Comparison of ENCODE assay signal across 23 cellular contexts in the genomic region with DNA sequence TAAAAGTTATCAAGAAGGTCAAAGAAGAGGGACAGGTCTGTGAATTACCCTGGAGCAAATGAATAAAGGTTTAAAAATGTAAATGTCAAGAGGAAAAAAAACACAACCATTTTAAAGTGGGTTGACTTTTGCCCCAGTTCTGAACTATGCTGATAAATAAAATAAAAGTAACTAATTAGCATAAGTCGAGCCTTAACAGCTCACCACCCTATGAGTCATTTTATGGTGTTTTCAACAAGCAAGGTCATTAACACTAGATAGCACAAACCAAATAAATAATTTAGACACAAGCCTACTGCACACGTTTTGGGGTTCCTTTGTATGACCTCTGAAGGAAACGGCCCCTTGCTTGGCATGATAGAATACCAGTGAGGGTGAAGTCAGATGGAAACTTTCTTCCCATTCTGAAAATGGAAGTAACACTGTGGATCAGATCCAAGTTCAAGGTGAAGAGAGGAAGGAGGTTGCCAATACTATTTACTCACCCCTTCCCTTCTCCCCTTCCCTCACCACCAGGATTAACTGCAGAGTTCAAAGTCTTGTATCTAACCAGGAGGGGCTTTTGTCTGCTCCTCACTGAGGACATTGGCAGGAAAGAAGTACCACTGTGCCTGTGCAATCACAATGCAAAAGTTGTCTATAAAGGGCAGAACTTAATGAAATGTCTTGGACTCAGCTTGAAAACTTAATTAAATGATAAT.
DNase-seq lines count a peak whose midpoint lies in the region; ATAC-seq, FAIRE-seq and TF ChIP-seq lines count a peak whose summit lies in the region.
"Had no signal": no experiment of that assay in that cellular context is flagged by ENCODE, and none has a peak within 500 bp of the region (broad histone marks: within the 10 kb centered on the region; RNA-seq: fewer than 3 reads in every experiment).

No MANE protein-coding gene starts in this region.

- H3K4me3 Mint-ChIP-seq in natural killer cell: no peak overlapping the region
- no peak overlapping the region for H3K4me3 Mint-ChIP-seq in natural killer cell treated with Interleukin-12 subunit alpha and Interleukin-12 subunit beta and Interleukin-15 and Interleukin-18, amount 100 ng/mL, for 72 hours
- H3K4me3 Mint-ChIP-seq: activated naive CD8-positive, alpha-beta T cell treated with anti-CD3 and anti-CD28 coated beads for 36 hours had no signal

- no peak overlapping the region for H3K27ac ChIP-seq in trophoblast cell (ENCODE audit: low read depth, low read length)
- no peak overlapping the region for H3K27ac ChIP-seq in PC-9
- H3K27ac ChIP-seq: gastroesophageal sphincter, lower lobe of right lung, neutrophil, psoas muscle had no signal

- whole genome bisulfite sequencing in trophoblast cell (ENCODE audit: extremely low coverage, insufficient coverage, insufficient read length): no CpG with 5 or more reads among the region's 3 CpGs

- H3K79me2 ChIP-seq in trophoblast cell (ENCODE audit: control insufficient read depth, insufficient read depth, low read length, poor library complexity): no peaks in the 10 kb centered on the region
- no peaks in the 10 kb centered on the region for H3K79me2 ChIP-seq in PC-9 (ENCODE audit: low read depth)

- no peak overlapping the region for H2AFZ ChIP-seq in trophoblast cell (ENCODE audit: insufficient read depth, low read length, poor library complexity)
- no peak overlapping the region for H2AFZ ChIP-seq in PC-9

- DNase-seq in natural killer cell (no peak), bronchial epithelial cell (ENCODE audit: low read depth) (peak; percentile 73), left colon (no peak), trophoblast cell (no peak), AML-193 (lab: John Stamatoyannopoulos, UW) (no peak), PC-9 (no peak)
- no peak for DNase-seq in natural killer cell treated with Interleukin-12 subunit alpha and Interleukin-12 subunit beta and Interleukin-15 and Interleukin-18, amount 100 ng/mL, for 72 hours (ENCODE audit: low spot score)
- DNase-seq in activated CD4-positive, alpha-beta T cell treated with anti-CD3 and anti-CD28 coated beads for 4 hours: no peak
- DNase-seq: activated CD4-positive, alpha-beta T cell treated with anti-CD3 and anti-CD28 coated beads, Interleukin-2, amount 50 U/mL, for 48 hours; activated naive CD8-positive, alpha-beta T cell treated with anti-CD3 and anti-CD28 coated beads for 36 hours; COR-L47; effector CD4-positive, alpha-beta T cell; Karpas-422; lower lobe of right lung; NCI-H1105; NCI-H2081; psoas muscle; stimulated activated CD8-positive, alpha-beta memory T cell treated with anti-CD3 and anti-CD28 coated beads, Interleukin-4, amount 100 ng/mL, for 48 hours had no signal

- no peaks in the 10 kb centered on the region for H3K9me3 Mint-ChIP-seq in natural killer cell
- H3K9me3 Mint-ChIP-seq in natural killer cell treated with Interleukin-12 subunit alpha and Interleukin-12 subunit beta and Interleukin-15 and Interleukin-18, amount 100 ng/mL, for 72 hours: no peaks in the 10 kb centered on the region
- H3K9me3 Mint-ChIP-seq: activated naive CD8-positive, alpha-beta T cell treated with anti-CD3 and anti-CD28 coated beads for 36 hours had no signal

- no TSS peak for BruUV-seq in PC-9 (replicated peaks; lab: Mats Ljungman, UMichigan)

- H3K4ac ChIP-seq in trophoblast cell (ENCODE audit: low read depth, low read length): no peak overlapping the region

- intact Hi-C loops in natural killer cell (cut with micrococcal nuclease): no loop called here
- intact Hi-C loops in left colon (cut with DNase I, micrococcal nuclease): no loop called here
- intact Hi-C loops in PC-9 (cut with micrococcal nuclease; ENCODE audit: unreplicated experiment): loop anchor here (5.0 kb wide), 1 partner anchor 48 kb away; no protein-coding TSS in a partner anchor

- CTCF ChIA-PET in PC-9 (lab: Charles Lee): no interaction called here

- no peaks in the 10 kb centered on the region for H3K27me3 Mint-ChIP-seq in natural killer cell (ENCODE audit: low read depth in 2 of 2)
- H3K27me3 Mint-ChIP-seq in natural killer cell treated with Interleukin-12 subunit alpha and Interleukin-12 subunit beta and Interleukin-15 and Interleukin-18, amount 100 ng/mL, for 72 hours: no peaks in the 10 kb centered on the region
- H3K27me3 Mint-ChIP-seq: activated naive CD8-positive, alpha-beta T cell treated with anti-CD3 and anti-CD28 coated beads for 36 hours had no signal

- peak in 2 of 3 donors; percentile 42 to 76 for ATAC-seq in natural killer cell
- ATAC-seq in natural killer cell treated with Interleukin-12 subunit alpha and Interleukin-12 subunit beta and Interleukin-15 and Interleukin-18, amount 100 ng/mL, for 72 hours: no peak
- peak; percentile 60 for ATAC-seq in left colon
- ATAC-seq: gastroesophageal sphincter, lower lobe of right lung, psoas muscle, Right ventricle myocardium inferior had no signal

- H3F3A ChIP-seq in PC-9 (ENCODE audit: insufficient read depth, low read depth): no peaks in the 10 kb centered on the region

- no peaks in the 10 kb centered on the region for H3K9me3 ChIP-seq in trophoblast cell (ENCODE audit: insufficient read depth, low read depth, low read length)
- H3K9me3 ChIP-seq in PC-9 (ENCODE audit: insufficient read depth, low read depth): no peaks in the 10 kb centered on the region
- H3K9me3 ChIP-seq: gastroesophageal sphincter, lower lobe of right lung, neutrophil, psoas muscle, transverse colon had no signal

- H3K4me1 ChIP-seq in trophoblast cell (ENCODE audit: control insufficient read depth in 1 of 2, insufficient read depth in 2 of 2, low read length in 2 of 2) (no peaks in the 10 kb centered on the region), PC-9 (replicated peaks; ENCODE audit: insufficient read depth) (peaks cover 8% of the 10 kb centered on the region)
- H3K4me1 ChIP-seq: gastroesophageal sphincter, lower lobe of right lung, psoas muscle had no signal

- no peak overlapping the region for H3K27ac Mint-ChIP-seq in natural killer cell
- no peak overlapping the region for H3K27ac Mint-ChIP-seq in natural killer cell treated with Interleukin-12 subunit alpha and Interleukin-12 subunit beta and Interleukin-15 and Interleukin-18, amount 100 ng/mL, for 72 hours
- H3K27ac Mint-ChIP-seq: activated naive CD8-positive, alpha-beta T cell treated with anti-CD3 and anti-CD28 coated beads for 36 hours had no signal

- H3K27me3 ChIP-seq in bronchial epithelial cell (ENCODE audit: control insufficient read depth, insufficient read depth, low read length): no peaks in the 10 kb centered on the region
- H3K27me3 ChIP-seq in trophoblast cell (ENCODE audit: insufficient read depth, low read length): no peaks in the 10 kb centered on the region
- no peaks in the 10 kb centered on the region for H3K27me3 ChIP-seq in PC-9 (ENCODE audit: insufficient read depth, low read depth)
- H3K27me3 ChIP-seq: gastroesophageal sphincter, neutrophil, transverse colon had no signal

- no peak overlapping the region for H2BK5ac ChIP-seq in trophoblast cell (ENCODE audit: low read depth, low read length, poor library complexity)

- POLR2A ChIA-PET in PC-9 (lab: Charles Lee; ENCODE audit: unreplicated experiment): no interaction called here

- no peak overlapping the region for H3K18ac ChIP-seq in trophoblast cell (ENCODE audit: low read length)

- H2BK12ac ChIP-seq in trophoblast cell (ENCODE audit: low read length): no peak overlapping the region

- H3K9me2 ChIP-seq in PC-9 (ENCODE audit: insufficient read depth): no peaks in the 10 kb centered on the region

- H3K36me3 Mint-ChIP-seq in natural killer cell: no peaks in the 10 kb centered on the region
- peaks cover 4% of the 10 kb centered on the region for H3K36me3 Mint-ChIP-seq in natural killer cell treated with Interleukin-12 subunit alpha and Interleukin-12 subunit beta and Interleukin-15 and Interleukin-18, amount 100 ng/mL, for 72 hours
- H3K36me3 Mint-ChIP-seq: activated naive CD8-positive, alpha-beta T cell treated with anti-CD3 and anti-CD28 coated beads for 36 hours had no signal

- peaks cover 0 to 7% of the 10 kb centered on the region in 2 donors for H3K4me1 Mint-ChIP-seq in natural killer cell
- peaks cover 0 to 3% of the 10 kb centered on the region in 2 donors for H3K4me1 Mint-ChIP-seq in natural killer cell treated with Interleukin-12 subunit alpha and Interleukin-12 subunit beta and Interleukin-15 and Interleukin-18, amount 100 ng/mL, for 72 hours (ENCODE audit: low read depth in 2 of 2)
- H3K4me1 Mint-ChIP-seq: activated naive CD8-positive, alpha-beta T cell treated with anti-CD3 and anti-CD28 coated beads for 36 hours had no signal

- H3K4me3 ChIP-seq in bronchial epithelial cell (ENCODE audit: low read depth, low read length) (no peak overlapping the region), trophoblast cell (ENCODE audit: low read depth, low read length) (no peak overlapping the region), PC-9 (no peak overlapping the region)
- H3K4me3 ChIP-seq: gastroesophageal sphincter, lower lobe of right lung, psoas muscle, transverse colon had no signal

- no peaks in the 10 kb centered on the region for H4K20me1 ChIP-seq in PC-9 (ENCODE audit: insufficient read depth)

- H2AK5ac ChIP-seq in trophoblast cell (ENCODE audit: low read length): no peak overlapping the region

- H3K79me1 ChIP-seq in trophoblast cell (ENCODE audit: low read length): no peaks in the 10 kb centered on the region

- no peak overlapping the region for H4K8ac ChIP-seq in trophoblast cell (ENCODE audit: low read depth, low read length)

- no peak overlapping the region for H4K91ac ChIP-seq in trophoblast cell (ENCODE audit: low read depth, low read length)

- H4K12ac ChIP-seq in trophoblast cell (ENCODE audit: low read depth, low read length): no peak overlapping the region

- no peak overlapping the region for H3K14ac ChIP-seq in trophoblast cell (ENCODE audit: low read length)

- H3K4me2 ChIP-seq in trophoblast cell (ENCODE audit: low read length) (no peak overlapping the region), PC-9 (no peak overlapping the region; the same call in 1 of the 2 replicates)

- H2BK120ac ChIP-seq in trophoblast cell (ENCODE audit: insufficient read depth, low read length, poor library complexity): no peak overlapping the region

- TF ChIP-seq CTCF in natural killer cell (IDR thresholded peaks at IDR 0.05) (no peak), bronchial epithelial cell (IDR thresholded peaks at IDR 0.05; ENCODE audit: insufficient read depth, low read length, severe bottlenecking) (no peak), PC-9 (conservative IDR thresholded peaks at IDR 0.05) (no peak)

- H3K36me3 ChIP-seq in bronchial epithelial cell (ENCODE audit: control insufficient read depth, insufficient read depth, low read length): no peaks in the 10 kb centered on the region
- no peaks in the 10 kb centered on the region for H3K36me3 ChIP-seq in trophoblast cell (ENCODE audit: control insufficient read depth in 1 of 2, insufficient read depth in 2 of 2, low read length in 2 of 2)
- no peaks in the 10 kb centered on the region for H3K36me3 ChIP-seq in PC-9 (ENCODE audit: low read depth)
- H3K36me3 ChIP-seq: gastroesophageal sphincter, lower lobe of right lung, neutrophil, transverse colon had no signal

- FAIRE-seq in bronchial epithelial cell (lab: Jason Lieb, UNC): no peak
- FAIRE-seq: GM12891 had no signal

- no peak overlapping the region for H3K23ac ChIP-seq in trophoblast cell (ENCODE audit: low read length)

- no peak overlapping the region for H3K9ac ChIP-seq in trophoblast cell (ENCODE audit: low read length)

Comparison
In these comparisons a context has a peak if more than half of its experiments do, and no peak if none do; other contexts are left out.
1. ATAC-seq: peak in natural killer cell (2 of 3) and left colon (single experiment); none in natural killer cell treated with Interleukin-12 subunit alpha and Interleukin-12 subunit beta and Interleukin-15 and Interleukin-18, amount 100 ng/mL, for 72 hours (0 of 2).